In the genomic region with DNA sequence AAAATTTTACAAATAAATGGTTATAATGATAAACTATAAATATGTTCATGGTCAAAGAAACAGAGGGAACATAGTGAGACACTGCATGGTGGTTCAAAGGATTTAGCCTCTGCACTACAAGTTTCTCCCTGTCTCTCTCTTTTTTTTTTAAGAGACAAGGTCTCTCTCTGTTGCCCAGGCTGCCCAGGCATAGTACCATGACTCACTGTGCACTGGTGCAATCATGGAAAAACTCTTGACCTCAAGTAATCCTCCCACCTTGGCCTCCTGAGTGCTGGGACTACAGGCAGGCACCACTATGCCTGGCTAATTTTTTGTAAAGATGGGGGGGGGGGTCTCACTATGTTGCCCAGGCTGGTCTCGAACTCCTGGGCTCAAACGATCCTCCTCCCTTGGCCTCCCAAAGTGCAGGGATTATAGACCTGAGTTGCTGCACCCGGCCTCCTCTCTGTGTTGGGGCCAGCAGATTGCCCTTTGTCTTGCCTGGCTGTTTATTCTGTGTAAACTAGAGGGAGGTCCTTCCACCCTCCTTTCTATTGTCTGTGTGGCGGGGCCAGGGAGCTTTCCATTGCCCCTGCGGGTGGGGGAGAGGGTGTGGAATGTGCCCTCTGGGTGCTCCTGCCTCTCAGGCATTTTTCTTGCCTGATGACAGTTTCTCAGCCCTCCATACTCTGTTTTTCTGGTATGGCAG, we compare ENCODE assay signal across 1 cellular context.
A peak's percentile ranks its signal among the peaks of the same experiment; 100 is the strongest.
TF ChIP-seq lines count a peak whose summit lies in the region.

No MANE protein-coding gene starts in this region.

TF ChIP-seq in HepG2, 621 proteins besides CTCF, POLR2A, EP300 and RAD21 (continued from another document and continues in another):
- TF ChIP-seq, protein P1, sequence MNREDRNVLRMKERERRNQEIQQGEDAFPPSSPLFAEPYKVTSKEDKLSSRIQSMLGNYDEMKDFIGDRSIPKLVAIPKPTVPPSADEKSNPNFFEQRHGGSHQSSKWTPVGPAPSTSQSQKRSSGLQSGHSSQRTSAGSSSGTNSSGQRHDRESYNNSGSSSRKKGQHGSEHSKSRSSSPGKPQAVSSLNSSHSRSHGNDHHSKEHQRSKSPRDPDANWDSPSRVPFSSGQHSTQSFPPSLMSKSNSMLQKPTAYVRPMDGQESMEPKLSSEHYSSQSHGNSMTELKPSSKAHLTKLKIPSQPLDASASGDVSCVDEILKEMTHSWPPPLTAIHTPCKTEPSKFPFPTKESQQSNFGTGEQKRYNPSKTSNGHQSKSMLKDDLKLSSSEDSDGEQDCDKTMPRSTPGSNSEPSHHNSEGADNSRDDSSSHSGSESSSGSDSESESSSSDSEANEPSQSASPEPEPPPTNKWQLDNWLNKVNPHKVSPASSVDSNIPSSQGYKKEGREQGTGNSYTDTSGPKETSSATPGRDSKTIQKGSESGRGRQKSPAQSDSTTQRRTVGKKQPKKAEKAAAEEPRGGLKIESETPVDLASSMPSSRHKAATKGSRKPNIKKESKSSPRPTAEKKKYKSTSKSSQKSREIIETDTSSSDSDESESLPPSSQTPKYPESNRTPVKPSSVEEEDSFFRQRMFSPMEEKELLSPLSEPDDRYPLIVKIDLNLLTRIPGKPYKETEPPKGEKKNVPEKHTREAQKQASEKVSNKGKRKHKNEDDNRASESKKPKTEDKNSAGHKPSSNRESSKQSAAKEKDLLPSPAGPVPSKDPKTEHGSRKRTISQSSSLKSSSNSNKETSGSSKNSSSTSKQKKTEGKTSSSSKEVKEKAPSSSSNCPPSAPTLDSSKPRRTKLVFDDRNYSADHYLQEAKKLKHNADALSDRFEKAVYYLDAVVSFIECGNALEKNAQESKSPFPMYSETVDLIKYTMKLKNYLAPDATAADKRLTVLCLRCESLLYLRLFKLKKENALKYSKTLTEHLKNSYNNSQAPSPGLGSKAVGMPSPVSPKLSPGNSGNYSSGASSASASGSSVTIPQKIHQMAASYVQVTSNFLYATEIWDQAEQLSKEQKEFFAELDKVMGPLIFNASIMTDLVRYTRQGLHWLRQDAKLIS (CRISPR knock-in tag; IDR thresholded peaks at IDR 0.05), result no peak
- TF ChIP-seq, protein P2, sequence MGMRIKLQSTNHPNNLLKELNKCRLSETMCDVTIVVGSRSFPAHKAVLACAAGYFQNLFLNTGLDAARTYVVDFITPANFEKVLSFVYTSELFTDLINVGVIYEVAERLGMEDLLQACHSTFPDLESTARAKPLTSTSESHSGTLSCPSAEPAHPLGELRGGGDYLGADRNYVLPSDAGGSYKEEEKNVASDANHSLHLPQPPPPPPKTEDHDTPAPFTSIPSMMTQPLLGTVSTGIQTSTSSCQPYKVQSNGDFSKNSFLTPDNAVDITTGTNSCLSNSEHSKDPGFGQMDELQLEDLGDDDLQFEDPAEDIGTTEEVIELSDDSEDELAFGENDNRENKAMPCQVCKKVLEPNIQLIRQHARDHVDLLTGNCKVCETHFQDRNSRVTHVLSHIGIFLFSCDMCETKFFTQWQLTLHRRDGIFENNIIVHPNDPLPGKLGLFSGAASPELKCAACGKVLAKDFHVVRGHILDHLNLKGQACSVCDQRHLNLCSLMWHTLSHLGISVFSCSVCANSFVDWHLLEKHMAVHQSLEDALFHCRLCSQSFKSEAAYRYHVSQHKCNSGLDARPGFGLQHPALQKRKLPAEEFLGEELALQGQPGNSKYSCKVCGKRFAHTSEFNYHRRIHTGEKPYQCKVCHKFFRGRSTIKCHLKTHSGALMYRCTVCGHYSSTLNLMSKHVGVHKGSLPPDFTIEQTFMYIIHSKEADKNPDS (CRISPR knock-in tag; IDR thresholded peaks at IDR 0.05), result no peak
- TF ChIP-seq ZNF878 (CRISPR knock-in tag; IDR thresholded peaks at IDR 0.05) (no peak), NCOA5 (CRISPR knock-in tag; IDR thresholded peaks at IDR 0.05) (no peak), MLLT10 (CRISPR knock-in tag; IDR thresholded peaks at IDR 0.05) (no peak), NFYC (CRISPR knock-in tag; IDR thresholded peaks at IDR 0.05) (no peak), ZFX (CRISPR knock-in tag; IDR thresholded peaks at IDR 0.05; ENCODE audit: low read depth) (no peak), SP5 (CRISPR knock-in tag; IDR thresholded peaks at IDR 0.05; ENCODE audit: borderline replicate concordance, low read depth) (peak; percentile 61), ZNF121 (CRISPR knock-in tag; IDR thresholded peaks at IDR 0.05) (peak; percentile 52; the same call in 1 of the 2 replicates), NR2F6 (IDR thresholded peaks at IDR 0.05) (0 out of 2 replicates have a peak, but pooled peaks have one; percentile 13), NR2F6 (CRISPR knock-in tag; IDR thresholded peaks at IDR 0.05) (no peak), ZNF772 (CRISPR knock-in tag; IDR thresholded peaks at IDR 0.05) (no peak), NFKBIZ (CRISPR knock-in tag; IDR thresholded peaks at IDR 0.05) (no peak), ZMYM2 (CRISPR knock-in tag; IDR thresholded peaks at IDR 0.05) (peak; percentile 64; the same call in 1 of the 2 replicates), REXO4 (CRISPR knock-in tag; IDR thresholded peaks at IDR 0.05; ENCODE audit: borderline replicate concordance) (no peak), HOXA5 (CRISPR knock-in tag; IDR thresholded peaks at IDR 0.05) (no peak), ZNF432 (CRISPR knock-in tag; IDR thresholded peaks at IDR 0.05; ENCODE audit: borderline replicate concordance) (no peak), ZNF83 (CRISPR knock-in tag; IDR thresholded peaks at IDR 0.05; ENCODE audit: borderline replicate concordance) (no peak), MTA1 (CRISPR knock-in tag; IDR thresholded peaks at IDR 0.05; ENCODE audit: borderline replicate concordance) (no peak), TEAD3 (CRISPR knock-in tag; optimal IDR thresholded peaks at IDR 0.05; ENCODE audit: borderline replicate concordance) (peak; percentile 36), ASH2L (IDR thresholded peaks at IDR 0.05; ENCODE audit: insufficient read length, low read depth, low read length) (no peak), RNF2 (conservative IDR thresholded peaks at IDR 0.05; ENCODE audit: low read depth) (no peak), ZNF883 (CRISPR knock-in tag; IDR thresholded peaks at IDR 0.05; ENCODE audit: not compliant biosample characterization) (no peak), TCF7 (IDR thresholded peaks at IDR 0.05; ENCODE audit: low read depth) (no peak)
- TF ChIP-seq, protein P3, sequence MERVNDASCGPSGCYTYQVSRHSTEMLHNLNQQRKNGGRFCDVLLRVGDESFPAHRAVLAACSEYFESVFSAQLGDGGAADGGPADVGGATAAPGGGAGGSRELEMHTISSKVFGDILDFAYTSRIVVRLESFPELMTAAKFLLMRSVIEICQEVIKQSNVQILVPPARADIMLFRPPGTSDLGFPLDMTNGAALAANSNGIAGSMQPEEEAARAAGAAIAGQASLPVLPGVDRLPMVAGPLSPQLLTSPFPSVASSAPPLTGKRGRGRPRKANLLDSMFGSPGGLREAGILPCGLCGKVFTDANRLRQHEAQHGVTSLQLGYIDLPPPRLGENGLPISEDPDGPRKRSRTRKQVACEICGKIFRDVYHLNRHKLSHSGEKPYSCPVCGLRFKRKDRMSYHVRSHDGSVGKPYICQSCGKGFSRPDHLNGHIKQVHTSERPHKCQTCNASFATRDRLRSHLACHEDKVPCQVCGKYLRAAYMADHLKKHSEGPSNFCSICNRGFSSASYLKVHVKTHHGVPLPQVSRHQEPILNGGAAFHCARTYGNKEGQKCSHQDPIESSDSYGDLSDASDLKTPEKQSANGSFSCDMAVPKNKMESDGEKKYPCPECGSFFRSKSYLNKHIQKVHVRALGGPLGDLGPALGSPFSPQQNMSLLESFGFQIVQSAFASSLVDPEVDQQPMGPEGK (CRISPR knock-in tag; IDR thresholded peaks at IDR 0.05), result peak; percentile 32; the same call in 1 of the 2 replicates
- TF ChIP-seq, protein P4, sequence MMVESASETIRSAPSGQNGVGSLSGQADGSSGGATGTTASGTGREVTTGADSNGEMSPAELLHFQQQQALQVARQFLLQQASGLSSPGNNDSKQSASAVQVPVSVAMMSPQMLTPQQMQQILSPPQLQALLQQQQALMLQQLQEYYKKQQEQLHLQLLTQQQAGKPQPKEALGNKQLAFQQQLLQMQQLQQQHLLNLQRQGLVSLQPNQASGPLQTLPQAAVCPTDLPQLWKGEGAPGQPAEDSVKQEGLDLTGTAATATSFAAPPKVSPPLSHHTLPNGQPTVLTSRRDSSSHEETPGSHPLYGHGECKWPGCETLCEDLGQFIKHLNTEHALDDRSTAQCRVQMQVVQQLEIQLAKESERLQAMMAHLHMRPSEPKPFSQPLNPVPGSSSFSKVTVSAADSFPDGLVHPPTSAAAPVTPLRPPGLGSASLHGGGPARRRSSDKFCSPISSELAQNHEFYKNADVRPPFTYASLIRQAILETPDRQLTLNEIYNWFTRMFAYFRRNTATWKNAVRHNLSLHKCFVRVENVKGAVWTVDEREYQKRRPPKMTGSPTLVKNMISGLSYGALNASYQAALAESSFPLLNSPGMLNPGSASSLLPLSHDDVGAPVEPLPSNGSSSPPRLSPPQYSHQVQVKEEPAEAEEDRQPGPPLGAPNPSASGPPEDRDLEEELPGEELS (CRISPR knock-in tag; IDR thresholded peaks at IDR 0.05), result peak; percentile 63; the same call in 1 of the 2 replicates
- TF ChIP-seq, protein P5, sequence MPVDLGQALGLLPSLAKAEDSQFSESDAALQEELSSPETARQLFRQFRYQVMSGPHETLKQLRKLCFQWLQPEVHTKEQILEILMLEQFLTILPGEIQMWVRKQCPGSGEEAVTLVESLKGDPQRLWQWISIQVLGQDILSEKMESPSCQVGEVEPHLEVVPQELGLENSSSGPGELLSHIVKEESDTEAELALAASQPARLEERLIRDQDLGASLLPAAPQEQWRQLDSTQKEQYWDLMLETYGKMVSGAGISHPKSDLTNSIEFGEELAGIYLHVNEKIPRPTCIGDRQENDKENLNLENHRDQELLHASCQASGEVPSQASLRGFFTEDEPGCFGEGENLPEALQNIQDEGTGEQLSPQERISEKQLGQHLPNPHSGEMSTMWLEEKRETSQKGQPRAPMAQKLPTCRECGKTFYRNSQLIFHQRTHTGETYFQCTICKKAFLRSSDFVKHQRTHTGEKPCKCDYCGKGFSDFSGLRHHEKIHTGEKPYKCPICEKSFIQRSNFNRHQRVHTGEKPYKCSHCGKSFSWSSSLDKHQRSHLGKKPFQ (CRISPR knock-in tag; IDR thresholded peaks at IDR 0.05; ENCODE audit: insufficient replicate concordance), result no peak
- TF ChIP-seq, protein P6, sequence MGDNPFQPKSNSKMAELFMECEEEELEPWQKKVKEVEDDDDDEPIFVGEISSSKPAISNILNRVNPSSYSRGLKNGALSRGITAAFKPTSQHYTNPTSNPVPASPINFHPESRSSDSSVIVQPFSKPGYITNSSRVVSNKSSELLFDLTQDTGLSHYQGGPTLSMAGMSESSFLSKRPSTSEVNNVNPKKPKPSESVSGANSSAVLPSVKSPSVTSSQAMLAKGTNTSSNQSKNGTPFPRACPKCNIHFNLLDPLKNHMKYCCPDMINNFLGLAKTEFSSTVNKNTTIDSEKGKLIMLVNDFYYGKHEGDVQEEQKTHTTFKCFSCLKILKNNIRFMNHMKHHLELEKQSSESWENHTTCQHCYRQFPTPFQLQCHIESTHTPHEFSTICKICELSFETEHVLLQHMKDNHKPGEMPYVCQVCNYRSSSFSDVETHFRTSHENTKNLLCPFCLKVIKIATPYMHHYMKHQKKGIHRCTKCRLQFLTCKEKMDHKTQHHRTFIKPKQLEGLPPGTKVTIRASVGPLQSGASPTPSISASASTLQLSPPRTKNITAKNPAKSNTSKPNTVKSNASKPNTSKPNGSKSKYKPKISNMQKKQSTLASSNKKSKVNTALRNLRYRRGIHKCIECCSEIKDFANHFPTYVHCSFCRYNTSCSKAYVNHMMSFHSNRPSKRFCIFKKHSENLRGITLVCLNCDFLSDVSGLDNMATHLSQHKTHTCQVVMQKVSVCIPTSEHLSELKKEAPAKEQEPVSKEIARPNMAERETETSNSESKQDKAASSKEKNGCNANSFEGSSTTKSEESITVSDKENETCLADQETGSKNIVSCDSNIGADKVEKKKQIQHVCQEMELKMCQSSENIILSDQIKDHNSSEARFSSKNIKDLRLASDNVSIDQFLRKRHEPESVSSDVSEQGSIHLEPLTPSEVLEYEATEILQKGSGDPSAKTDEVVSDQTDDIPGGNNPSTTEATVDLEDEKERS (CRISPR knock-in tag; IDR thresholded peaks at IDR 0.05), result no peak
- TF ChIP-seq, protein P7, sequence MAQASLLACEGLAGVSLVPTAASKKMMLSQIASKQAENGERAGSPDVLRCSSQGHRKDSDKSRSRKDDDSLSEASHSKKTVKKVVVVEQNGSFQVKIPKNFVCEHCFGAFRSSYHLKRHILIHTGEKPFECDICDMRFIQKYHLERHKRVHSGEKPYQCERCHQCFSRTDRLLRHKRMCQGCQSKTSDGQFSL (CRISPR knock-in tag; IDR thresholded peaks at IDR 0.05), result no peak
- TF ChIP-seq, protein P8, sequence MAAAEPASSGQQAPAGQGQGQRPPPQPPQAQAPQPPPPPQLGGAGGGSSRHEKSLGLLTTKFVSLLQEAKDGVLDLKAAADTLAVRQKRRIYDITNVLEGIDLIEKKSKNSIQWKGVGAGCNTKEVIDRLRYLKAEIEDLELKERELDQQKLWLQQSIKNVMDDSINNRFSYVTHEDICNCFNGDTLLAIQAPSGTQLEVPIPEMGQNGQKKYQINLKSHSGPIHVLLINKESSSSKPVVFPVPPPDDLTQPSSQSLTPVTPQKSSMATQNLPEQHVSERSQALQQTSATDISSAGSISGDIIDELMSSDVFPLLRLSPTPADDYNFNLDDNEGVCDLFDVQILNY (CRISPR knock-in tag; conservative IDR thresholded peaks at IDR 0.05), result no peak
- TF ChIP-seq, protein P9, sequence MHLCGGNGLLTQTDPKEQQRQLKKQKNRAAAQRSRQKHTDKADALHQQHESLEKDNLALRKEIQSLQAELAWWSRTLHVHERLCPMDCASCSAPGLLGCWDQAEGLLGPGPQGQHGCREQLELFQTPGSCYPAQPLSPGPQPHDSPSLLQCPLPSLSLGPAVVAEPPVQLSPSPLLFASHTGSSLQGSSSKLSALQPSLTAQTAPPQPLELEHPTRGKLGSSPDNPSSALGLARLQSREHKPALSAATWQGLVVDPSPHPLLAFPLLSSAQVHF (CRISPR knock-in tag; IDR thresholded peaks at IDR 0.05), result no peak
- TF ChIP-seq, protein P10, sequence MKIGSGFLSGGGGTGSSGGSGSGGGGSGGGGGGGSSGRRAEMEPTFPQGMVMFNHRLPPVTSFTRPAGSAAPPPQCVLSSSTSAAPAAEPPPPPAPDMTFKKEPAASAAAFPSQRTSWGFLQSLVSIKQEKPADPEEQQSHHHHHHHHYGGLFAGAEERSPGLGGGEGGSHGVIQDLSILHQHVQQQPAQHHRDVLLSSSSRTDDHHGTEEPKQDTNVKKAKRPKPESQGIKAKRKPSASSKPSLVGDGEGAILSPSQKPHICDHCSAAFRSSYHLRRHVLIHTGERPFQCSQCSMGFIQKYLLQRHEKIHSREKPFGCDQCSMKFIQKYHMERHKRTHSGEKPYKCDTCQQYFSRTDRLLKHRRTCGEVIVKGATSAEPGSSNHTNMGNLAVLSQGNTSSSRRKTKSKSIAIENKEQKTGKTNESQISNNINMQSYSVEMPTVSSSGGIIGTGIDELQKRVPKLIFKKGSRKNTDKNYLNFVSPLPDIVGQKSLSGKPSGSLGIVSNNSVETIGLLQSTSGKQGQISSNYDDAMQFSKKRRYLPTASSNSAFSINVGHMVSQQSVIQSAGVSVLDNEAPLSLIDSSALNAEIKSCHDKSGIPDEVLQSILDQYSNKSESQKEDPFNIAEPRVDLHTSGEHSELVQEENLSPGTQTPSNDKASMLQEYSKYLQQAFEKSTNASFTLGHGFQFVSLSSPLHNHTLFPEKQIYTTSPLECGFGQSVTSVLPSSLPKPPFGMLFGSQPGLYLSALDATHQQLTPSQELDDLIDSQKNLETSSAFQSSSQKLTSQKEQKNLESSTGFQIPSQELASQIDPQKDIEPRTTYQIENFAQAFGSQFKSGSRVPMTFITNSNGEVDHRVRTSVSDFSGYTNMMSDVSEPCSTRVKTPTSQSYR (CRISPR knock-in tag; IDR thresholded peaks at IDR 0.05; ENCODE audit: borderline replicate concordance), result no peak
- TF ChIP-seq, protein P11, sequence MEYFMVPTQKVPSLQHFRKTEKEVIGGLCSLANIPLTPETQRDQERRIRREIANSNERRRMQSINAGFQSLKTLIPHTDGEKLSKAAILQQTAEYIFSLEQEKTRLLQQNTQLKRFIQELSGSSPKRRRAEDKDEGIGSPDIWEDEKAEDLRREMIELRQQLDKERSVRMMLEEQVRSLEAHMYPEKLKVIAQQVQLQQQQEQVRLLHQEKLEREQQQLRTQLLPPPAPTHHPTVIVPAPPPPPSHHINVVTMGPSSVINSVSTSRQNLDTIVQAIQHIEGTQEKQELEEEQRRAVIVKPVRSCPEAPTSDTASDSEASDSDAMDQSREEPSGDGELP (IDR thresholded peaks at IDR 0.05; ENCODE audit: borderline replicate concordance, low read depth), result no peak
